Comparison of ENCODE assay signal across 22 cellular contexts in genomic region chr21:42472521-42472920, GRCh38. TPM values are rescaled to one million over a fixed set of nuclear protein-coding genes. Genes with fewer than 3 reads are reported as not detected.
DNase-seq lines count a peak whose midpoint lies in the region; ATAC-seq and TF ChIP-seq lines count a peak whose summit lies in the region.
"Had no signal": no experiment of that assay in that cellular context is flagged by ENCODE, and none has a peak within 500 bp of the region (broad histone marks: within the 10 kb centered on the region; RNA-seq: fewer than 3 reads in every experiment).

No MANE protein-coding gene starts in this region.

- peaks cover 31% of the 10 kb centered on the region for H3K4me1 Mint-ChIP-seq in endodermal cell
- peaks cover 69% of the 10 kb centered on the region for H3K4me1 Mint-ChIP-seq in stimulated activated memory B cell treated with anti-CD40 and anti-IgM and Interleukin-4, amounts not matched to agents 10 μg/mL and 1 μg/mL and 100 μg/mL, for 72 hours

- no peak for TF ChIP-seq CTCF in endodermal cell (conservative IDR thresholded peaks at IDR 0.05)

- no peak overlapping the region for H3K4me3 ChIP-seq in endodermal cell (ENCODE audit: low read length)
- H3K4me3 ChIP-seq: GM23248 had no signal

- no peaks in the 10 kb centered on the region for H3K9me3 ChIP-seq in endodermal cell (ENCODE audit: control insufficient read depth, low read length)

- no peak overlapping the region for H3K27ac Mint-ChIP-seq in endodermal cell
- peak overlapping the region; percentile 16 for H3K27ac Mint-ChIP-seq in stimulated activated memory B cell treated with anti-CD40 and anti-IgM and Interleukin-4, amounts not matched to agents 10 μg/mL and 1 μg/mL and 100 μg/mL, for 72 hours
- H3K27ac Mint-ChIP-seq: B cell had no signal

- 86 to 87% methylated on average over 3 to 7 of the region's 7 CpGs for WGBS in endodermal cell (ENCODE audit: insufficient coverage in 1 of 2, insufficient read length in 1 of 2), 2 experiments

- peak; percentile 22 for DNase-seq in activated effector memory CD4-positive, alpha-beta T cell treated with anti-CD3 and anti-CD28 coated beads, Interleukin-2, amount 50 U/mL, for 16 hours
- no peak for DNase-seq in activated effector memory CD4-positive, alpha-beta T cell treated with Interleukin-2 at 50 U/mL for 16 hours
- DNase-seq in NCI-H526 treated with DMSO at 0.1 percent for 48 hours (lab: John Stamatoyannopoulos, UW), result peak; percentile 78
- peak; percentile 24 for DNase-seq in endodermal cell
- DNase-seq in NCI-H82 (lab: John Stamatoyannopoulos, UW), result no peak
- DNase-seq: Calu3, GM23248, H7, Karpas-422, NCI-H1092, NCI-H1417 treated with DMSO at 0.1 percent for 48 hours, NCI-H1694 treated with DMSO at 0.1 percent for 48 hours, NCI-H2081, NCI-H2171 treated with DMSO at 0.1 percent for 48 hours, NCI-H345, NCI-H510A treated with DMSO at 0.1 percent for 48 hours, SHP77 had no signal

- peaks cover 2% of the 10 kb centered on the region for H3K27me3 Mint-ChIP-seq in endodermal cell (ENCODE audit: insufficient read depth)
- H3K27me3 Mint-ChIP-seq in stimulated activated memory B cell treated with anti-CD40 and anti-IgM and Interleukin-4, amounts not matched to agents 10 μg/mL and 1 μg/mL and 100 μg/mL, for 72 hours, result peaks cover 13% of the 10 kb centered on the region

- H3K4me1 ChIP-seq in endodermal cell (ENCODE audit: control insufficient read depth, insufficient read depth, low read length), result peaks cover 10% of the 10 kb centered on the region

- no peaks in the 10 kb centered on the region for H3K9me3 Mint-ChIP-seq in endodermal cell
- H3K9me3 Mint-ChIP-seq in stimulated activated memory B cell treated with anti-CD40 and anti-IgM and Interleukin-4, amounts not matched to agents 10 μg/mL and 1 μg/mL and 100 μg/mL, for 72 hours, result no peaks in the 10 kb centered on the region

- H3K36me3 Mint-ChIP-seq in endodermal cell (ENCODE audit: low read depth), result no peaks in the 10 kb centered on the region
- no peaks in the 10 kb centered on the region for H3K36me3 Mint-ChIP-seq in stimulated activated memory B cell treated with anti-CD40 and anti-IgM and Interleukin-4, amounts not matched to agents 10 μg/mL and 1 μg/mL and 100 μg/mL, for 72 hours

- H3K9ac ChIP-seq in endodermal cell (ENCODE audit: extremely low read depth, low read length, poor library complexity, severe bottlenecking), result no peak overlapping the region
- H3K9ac ChIP-seq: GM23248 had no signal

- H3K4me3 Mint-ChIP-seq in endodermal cell, result no peak overlapping the region
- H3K4me3 Mint-ChIP-seq in stimulated activated memory B cell treated with anti-CD40 and anti-IgM and Interleukin-4, amounts not matched to agents 10 μg/mL and 1 μg/mL and 100 μg/mL, for 72 hours, result no peak overlapping the region
- H3K4me3 Mint-ChIP-seq: B cell had no signal

- H3K27ac ChIP-seq in endodermal cell (ENCODE audit: low read depth, low read length), result no peak overlapping the region
- H3K27ac ChIP-seq: GM23248, RWPE1 had no signal

- H3K36me3 ChIP-seq in endodermal cell (ENCODE audit: control insufficient read depth, insufficient read depth, low read length), result no peaks in the 10 kb centered on the region

- no peaks in the 10 kb centered on the region for H3K27me3 ChIP-seq in endodermal cell (ENCODE audit: control insufficient read depth, insufficient read depth, low read length, poor library complexity, severe bottlenecking)

- no peak for ATAC-seq in stimulated activated memory B cell treated with anti-CD40 and anti-IgM and Interleukin-4, amounts not matched to agents 10 μg/mL and 1 μg/mL and 100 μg/mL, for 72 hours
- ATAC-seq in GM21360 (IDR thresholded peaks at IDR 0.05; ENCODE audit: unreplicated experiment), result no peak
- ATAC-seq: Panc1 had no signal

RNA-seq across cellular contexts. Expression of gene RSPH1, which starts 23.5 kb away (rescaled TPM):
- total RNA-seq in endodermal cell, result 1 to 10 TPM; 1.8 to 2.2 TPM
- polyA plus RNA-seq in endodermal cell (2013, experiment 1 of 2), result 0.57 TPM
- 0.33 TPM for polyA plus RNA-seq in endodermal cell (2013, experiment 2 of 2)
- total RNA-seq: H7 had no signal
- polyA plus RNA-seq: GM23248 had no signal

RNA-seq across cellular contexts. Expression of gene SLC37A1, which starts 41.1 kb away (rescaled TPM):
- total RNA-seq in endodermal cell, result 10 to 100 TPM; 22.7 to 47.0 TPM
- 7.6 TPM for polyA plus RNA-seq in endodermal cell (2013, experiment 1 of 2)
- polyA plus RNA-seq in endodermal cell (2013, experiment 2 of 2), result 6.3 TPM
- total RNA-seq: GM23248 had no signal
- polyA plus RNA-seq: GM23248 had no signal

Comparison
In these comparisons a context has a peak if more than half of its experiments do, and no peak if none do; other contexts are left out.
1. DNase-seq: peak in activated effector memory CD4-positive, alpha-beta T cell treated with anti-CD3 and anti-CD28 coated beads, Interleukin-2, amount 50 U/mL, for 16 hours (single experiment), NCI-H526 treated with DMSO at 0.1 percent for 48 hours (single experiment) and endodermal cell (single experiment); none in activated effector memory CD4-positive, alpha-beta T cell treated with Interleukin-2 at 50 U/mL for 16 hours (single experiment) and NCI-H82 (single experiment).